ENCODE assay signal across 12 cellular contexts in genomic region chr3:22007376-22007775, GRCh38.
"Had no signal": no experiment of that assay in that cellular context is flagged by ENCODE, and none has a peak within 500 bp of the region (broad histone marks: within the 10 kb centered on the region; RNA-seq: fewer than 3 reads in every experiment).

No MANE protein-coding gene starts in this region.

- H3K27ac ChIP-seq: right atrium auricular region, thyroid gland, vagina had no signal

- H3K9me3 ChIP-seq: right atrium auricular region, thyroid gland, vagina had no signal

- DNase-seq: activated CD8-positive, alpha-beta memory T cell treated with anti-CD3 and anti-CD28 coated beads, Interleukin-2, amount 50 U/mL, for 4 hours; activated CD8-positive, alpha-beta T cell treated with anti-CD3 and anti-CD28 coated beads for 36 hours; activated naive CD4-positive, alpha-beta T cell; central memory CD4-positive, alpha-beta T cell; effector memory CD8-positive, alpha-beta T cell; hypothalamus; mucosa of descending colon; natural killer cell; small intestine; thyroid gland had no signal

- H3K36me3 ChIP-seq: right atrium auricular region, thyroid gland, vagina had no signal

- H3K4me1 ChIP-seq: right atrium auricular region, thyroid gland, vagina had no signal

- H3K4me3 ChIP-seq: mucosa of descending colon, right atrium auricular region, thyroid gland, vagina had no signal

- H3K27me3 ChIP-seq: right atrium auricular region, thyroid gland, vagina had no signal
